Comparison of ENCODE assay signal across 6 cellular contexts in the genomic region with DNA sequence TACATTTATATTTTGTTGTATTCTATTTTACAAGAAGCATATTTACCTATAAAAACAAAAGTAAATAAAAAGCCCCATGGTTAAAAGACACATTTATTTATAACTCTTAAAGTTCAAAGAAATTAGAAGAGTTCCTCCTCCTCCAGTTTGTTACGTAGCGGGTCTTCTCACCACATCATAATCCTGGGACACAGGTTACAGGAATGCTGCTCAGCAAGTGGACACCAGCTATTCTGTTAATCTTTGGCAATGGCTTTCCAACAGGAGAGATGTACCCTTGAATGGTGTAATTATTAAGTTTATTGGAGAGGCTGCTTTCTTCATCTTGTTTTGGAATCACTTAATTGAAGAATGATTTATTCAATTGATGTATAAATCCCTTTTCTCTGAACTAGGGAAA.
"Had no signal": no experiment of that assay in that cellular context is flagged by ENCODE, and none has a peak within 500 bp of the region (broad histone marks: within the 10 kb centered on the region; RNA-seq: fewer than 3 reads in every experiment).

No MANE protein-coding gene starts in this region.

- ATAC-seq: GM23338, HepG2 had no signal

- H3K4me3 Mint-ChIP-seq: GM23338, H9, IgD-negative memory B cell had no signal

- H3K4me1 Mint-ChIP-seq: GM23338 had no signal

- H3K27ac Mint-ChIP-seq: GM23338, H9, IgD-negative memory B cell had no signal

- H3K36me3 Mint-ChIP-seq: IgD-negative memory B cell had no signal

- DNase-seq: H9, HCEC 1CT, KBM-7 had no signal

- H3K4me3 ChIP-seq: GM23338 had no signal
